In the genomic region with DNA sequence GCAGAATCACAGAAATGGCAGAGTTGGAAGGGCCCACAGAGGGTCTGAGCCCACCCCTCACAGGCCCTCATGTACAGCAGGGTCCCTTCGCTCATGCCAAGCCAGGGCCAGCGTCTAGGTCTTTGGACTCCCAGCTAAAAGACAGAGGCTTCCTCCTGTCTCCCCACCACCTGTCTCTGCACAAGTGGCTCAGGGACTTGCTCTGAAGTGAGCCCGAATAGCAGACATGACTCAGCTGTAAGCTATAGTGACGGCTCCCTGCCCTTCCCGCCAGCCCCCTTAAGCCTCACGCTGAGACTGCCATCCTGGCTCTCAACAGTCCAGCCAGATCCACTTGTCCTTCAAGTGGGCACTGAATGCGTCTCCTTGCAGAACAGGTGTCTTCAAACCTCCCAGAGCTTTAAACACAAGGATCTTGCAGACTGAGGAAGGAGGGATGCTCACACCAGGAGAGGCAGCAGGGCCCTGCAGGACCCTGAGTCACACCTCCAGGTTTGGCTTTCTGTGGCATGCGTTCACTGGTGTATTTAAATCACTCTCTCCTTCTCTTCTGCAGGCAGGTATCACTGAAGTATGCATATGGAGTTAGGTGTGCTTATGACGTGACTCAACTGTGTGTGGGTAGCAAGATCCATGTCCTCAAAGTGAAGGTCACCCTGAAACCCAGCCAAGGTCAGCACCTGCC, we compare ENCODE assay signal across 15 cellular contexts.
DNase-seq lines count a peak whose midpoint lies in the region; ATAC-seq and TF ChIP-seq lines count a peak whose summit lies in the region.
"Had no signal": no experiment of that assay in that cellular context is flagged by ENCODE, and none has a peak within 500 bp of the region (broad histone marks: within the 10 kb centered on the region; RNA-seq: fewer than 3 reads in every experiment).

No MANE protein-coding gene starts in this region.

- peaks cover 20% of the 10 kb centered on the region for H3K27me3 Mint-ChIP-seq in T-helper 2 cell treated with Interferon-gamma antibody and Interleukin-4, amounts not matched to agents 5 μg/mL and 100 μg/mL, for 36 hours (ENCODE audit: low read depth)

- peaks cover 11% of the 10 kb centered on the region for H3K27me3 ChIP-seq in upper lobe of right lung
- H3K27me3 ChIP-seq: SJCRH30 had no signal

- no peak overlapping the region for H3K27ac ChIP-seq in upper lobe of right lung
- H3K27ac ChIP-seq: 22Rv1, SJCRH30 had no signal

- H3K4me3 Mint-ChIP-seq in T-helper 2 cell treated with Interferon-gamma antibody and Interleukin-4, amounts not matched to agents 5 μg/mL and 100 μg/mL, for 36 hours: no peak overlapping the region
- H3K4me3 Mint-ChIP-seq: CD8-positive, alpha-beta T cell; H9 had no signal

- peaks cover 3% of the 10 kb centered on the region for H3K36me3 Mint-ChIP-seq in T-helper 2 cell treated with Interferon-gamma antibody and Interleukin-4, amounts not matched to agents 5 μg/mL and 100 μg/mL, for 36 hours (ENCODE audit: low read depth)
- H3K36me3 Mint-ChIP-seq: CD8-positive, alpha-beta T cell had no signal

- H3K9me3 ChIP-seq in upper lobe of right lung: no peaks in the 10 kb centered on the region
- H3K9me3 ChIP-seq: SJCRH30 had no signal

- DNase-seq in DMS53 (lab: John Stamatoyannopoulos, UW) (peak; percentile 44), DMS53 treated with DMSO at 0.1 percent for 48 hours (lab: John Stamatoyannopoulos, UW; ENCODE audit: unreplicated experiment) (no peak), cardiac septum (ENCODE audit: low spot score) (peak; percentile 41), Right ventricle myocardium inferior (ENCODE audit: missing footprints) (no peak), ecto neural progenitor cell (ENCODE audit: low spot score) (peak; percentile 38), upper lobe of right lung (peak; percentile 61)
- DNase-seq in activated CD4-positive, alpha-beta T cell treated with anti-CD3 and anti-CD28 coated beads for 48 hours: no peak
- no peak for DNase-seq in T-helper 2 cell treated with Interferon-gamma antibody and Interleukin-4, amounts not matched to agents 5 μg/mL and 100 μg/mL, for 36 hours (ENCODE audit: low spot score)
- DNase-seq: H9, NCI-H1436 treated with DMSO at 0.1 percent for 48 hours, NCI-H2171 treated with DMSO at 0.1 percent for 48 hours, NCI-H526 treated with DMSO at 0.1 percent for 48 hours, SJCRH30 had no signal

- no peaks in the 10 kb centered on the region for H3K4me1 ChIP-seq in upper lobe of right lung
- H3K4me1 ChIP-seq: SJCRH30 had no signal

- no peaks in the 10 kb centered on the region for H3K36me3 ChIP-seq in upper lobe of right lung
- H3K36me3 ChIP-seq: SJCRH30 had no signal

- intact Hi-C loops in cardiac septum (cut with DNase I) (no loop called here), Right ventricle myocardium inferior (cut with DNase I) (no loop called here), upper lobe of right lung (cut with DNase I) (no loop called here)

- no peak for ATAC-seq in Right ventricle myocardium inferior
- ATAC-seq in upper lobe of right lung: no peak
- ATAC-seq: CD8-positive, alpha-beta T cell had no signal

- no peak overlapping the region for H3K27ac Mint-ChIP-seq in T-helper 2 cell treated with Interferon-gamma antibody and Interleukin-4, amounts not matched to agents 5 μg/mL and 100 μg/mL, for 36 hours
- H3K27ac Mint-ChIP-seq: CD8-positive, alpha-beta T cell; H9 had no signal

- H3K4me1 Mint-ChIP-seq in T-helper 2 cell treated with Interferon-gamma antibody and Interleukin-4, amounts not matched to agents 5 μg/mL and 100 μg/mL, for 36 hours (ENCODE audit: low read depth): peaks cover 4% of the 10 kb centered on the region

- no peak for TF ChIP-seq CTCF in upper lobe of right lung (IDR thresholded peaks at IDR 0.05)

- peaks cover 9% of the 10 kb centered on the region for H3K9me3 Mint-ChIP-seq in T-helper 2 cell treated with Interferon-gamma antibody and Interleukin-4, amounts not matched to agents 5 μg/mL and 100 μg/mL, for 36 hours
- H3K9me3 Mint-ChIP-seq: CD8-positive, alpha-beta T cell; H9 had no signal

- no peak overlapping the region for H3K4me3 ChIP-seq in upper lobe of right lung
- H3K4me3 ChIP-seq: SJCRH30 had no signal

Comparison
In these comparisons a context has a peak if more than half of its experiments do, and no peak if none do; other contexts are left out.
1. DNase-seq: peak in DMS53 (single experiment), cardiac septum (single experiment), ecto neural progenitor cell (single experiment) and upper lobe of right lung (single experiment); none in DMS53 treated with DMSO at 0.1 percent for 48 hours (single experiment), Right ventricle myocardium inferior (single experiment), activated CD4-positive, alpha-beta T cell treated with anti-CD3 and anti-CD28 coated beads for 48 hours (single experiment) and T-helper 2 cell treated with Interferon-gamma antibody and Interleukin-4, amounts not matched to agents 5 μg/mL and 100 μg/mL, for 36 hours (single experiment).